Comparison of ENCODE assay signal across 8 cellular contexts in genomic region chr13:60267498-60268202, GRCh38.
A peak's percentile ranks its signal among the peaks of the same experiment; 100 is the strongest.
DNase-seq lines count a peak whose midpoint lies in the region; ATAC-seq, FAIRE-seq and TF ChIP-seq lines count a peak whose summit lies in the region.

No MANE protein-coding gene starts in this region.

- H3K9me3 ChIP-seq in Panc1 (ENCODE audit: control insufficient read depth, insufficient read depth, low read depth, low read length) (no peaks in the 10 kb centered on the region), esophagus squamous epithelium (no peaks in the 10 kb centered on the region), psoas muscle (no peaks in the 10 kb centered on the region)

- DNase-seq in GM12891 (ENCODE audit: insufficient read length, low spot score) (no peak), Panc1 (ENCODE audit: low read depth, low spot score) (no peak), esophagus squamous epithelium (lab: John Stamatoyannopoulos, UW) (no peak), psoas muscle (no peak), HuH-7.5 (ENCODE audit: low spot score) (no peak), cerebellar cortex (ENCODE audit: low spot score) (no peak), NCI-H2196 (lab: John Stamatoyannopoulos, UW; ENCODE audit: unreplicated experiment) (no peak)

- POLR2A ChIA-PET in Panc1 (lab: Charles Lee): no interaction called here

- H3K4me1 ChIP-seq in Panc1 (ENCODE audit: control insufficient read depth, insufficient read depth, low read length): no peaks in the 10 kb centered on the region
- H3K4me1 ChIP-seq in esophagus squamous epithelium: no peaks in the 10 kb centered on the region
- H3K4me1 ChIP-seq in psoas muscle: no peaks in the 10 kb centered on the region

- intact Hi-C loops in Panc1 (cut with micrococcal nuclease; ENCODE audit: unreplicated experiment): no loop called here
- intact Hi-C loops in esophagus squamous epithelium (cut with DNase I): no loop called here
- intact Hi-C loops in psoas muscle (cut with DNase I): no loop called here

- H3K4me3 ChIP-seq in Panc1 (ENCODE audit: low read depth in 2 of 2, low read length in 2 of 2): peak overlapping the region; percentile 40 to 52
- peak overlapping the region; percentile 7 to 56 (median 34) for H3K4me3 ChIP-seq in esophagus squamous epithelium
- peak overlapping the region; percentile 58 for H3K4me3 ChIP-seq in psoas muscle

- H3K36me3 ChIP-seq in Panc1 (ENCODE audit: control insufficient read depth, insufficient read depth, low read length): no peaks in the 10 kb centered on the region
- H3K36me3 ChIP-seq in esophagus squamous epithelium: no peaks in the 10 kb centered on the region
- H3K36me3 ChIP-seq in psoas muscle (ENCODE audit: insufficient read depth in 1 of 2, low read depth in 1 of 2): no peaks in the 10 kb centered on the region

- WGBS in esophagus squamous epithelium, 2 donors: 55 to 60% methylated on average over 19 to 22 of the region's 24 CpGs
- WGBS in psoas muscle, 3 donors: 36 to 42% (median 38%) methylated on average over 24 of the region's 24 CpGs

- CTCF ChIA-PET in Panc1 (lab: Charles Lee): no interaction called here

- H3K27ac ChIP-seq in Panc1 (ENCODE audit: low read length): no peak overlapping the region
- no peak overlapping the region for H3K27ac ChIP-seq in esophagus squamous epithelium
- H3K27ac ChIP-seq in psoas muscle: no peak overlapping the region

- H3K27me3 ChIP-seq in Panc1 (ENCODE audit: control insufficient read depth, insufficient read depth, low read length) (peaks cover 7% of the 10 kb centered on the region; the same call in 1 of the 2 replicates), esophagus squamous epithelium (peaks cover 0 to 11% (median 0%) of the 10 kb centered on the region in 4 donors), psoas muscle (ENCODE audit: insufficient read depth in 3 of 3, low read length in 2 of 3) (peaks cover 0 to 4% (median 0%) of the 10 kb centered on the region in 3 donors)

- no TSS peak for BruUV-seq in Panc1 (replicated peaks; lab: Mats Ljungman, UMichigan)

- ATAC-seq in HG02588 (IDR thresholded peaks at IDR 0.05; ENCODE audit: unreplicated experiment) (peak; percentile 78), Panc1 (peak; percentile 63), psoas muscle (no peak)

- in situ Hi-C loops in Panc1 (cut with HindIII; ENCODE audit: low pct_unique_long_range_greater_than_20kb, low sequenced_read_pairs): no loop called here

- no peak for TF ChIP-seq CTCF in Panc1 (IDR thresholded peaks at IDR 0.05)
- TF ChIP-seq CTCF in esophagus squamous epithelium (IDR thresholded peaks at IDR 0.05): no peak
- no peak for TF ChIP-seq CTCF in psoas muscle (IDR thresholded peaks at IDR 0.05)

- TF ChIP-seq POLR2A in GM12891 (IDR thresholded peaks at IDR 0.05; ENCODE audit: low read depth, low read length) (no peak), esophagus squamous epithelium (IDR thresholded peaks at IDR 0.05) (no peak)

- peak; percentile 78 for FAIRE-seq in GM12891 (lab: Jason Lieb, UNC)

TF ChIP-seq in GM12891, 5 proteins besides CTCF, POLR2A, EP300 and RAD21:
- TF ChIP-seq PAX5 (IDR thresholded peaks at IDR 0.05; ENCODE audit: insufficient read depth, low read length, severe bottlenecking) (no peak), TAF1 (IDR thresholded peaks at IDR 0.05; ENCODE audit: low read depth, low read length) (peak; percentile 32; the same call in 1 of the 2 replicates)
TF ChIP-seq in GM12891: peak in this region for 1.

Comparison
In these comparisons a context has a peak if more than half of its experiments do, and no peak if none do; other contexts are left out.
1. ATAC-seq: peak in HG02588 (single experiment) and Panc1 (single experiment); none in psoas muscle (0 of 4).
2. Peak in every context shown above with its lines, with median percentiles within 50 percentile points of each other: H3K4me3 ChIP-seq.